In genomic region chr5:171102877-171103610, GRCh38 we compare ENCODE assay signal across 18 cellular contexts.
A peak's percentile ranks its signal among the peaks of the same experiment; 100 is the strongest.
DNase-seq lines count a peak whose midpoint lies in the region; ATAC-seq and TF ChIP-seq lines count a peak whose summit lies in the region.
"Had no signal": no experiment of that assay in that cellular context is flagged by ENCODE, and none has a peak within 500 bp of the region (broad histone marks: within the 10 kb centered on the region; RNA-seq: fewer than 3 reads in every experiment).

No MANE protein-coding gene starts in this region.

- no peak overlapping the region for H3K4ac ChIP-seq in neuronal stem cell (ENCODE audit: low read length)

- ATAC-seq in left colon (no peak), GM18505 (IDR thresholded peaks at IDR 0.05; ENCODE audit: unreplicated experiment) (no peak)
- ATAC-seq: PC-3 had no signal

- no peaks in the 10 kb centered on the region for H3K79me1 ChIP-seq in neuronal stem cell (ENCODE audit: low read depth, low read length)

- H3K36me3 ChIP-seq in HUES6 (ENCODE audit: control insufficient read depth, insufficient read depth, low read length): no peaks in the 10 kb centered on the region
- no peaks in the 10 kb centered on the region for H3K36me3 ChIP-seq in iPS-18a (ENCODE audit: control insufficient read depth, low read depth, low read length)
- no peaks in the 10 kb centered on the region for H3K36me3 ChIP-seq in neuronal stem cell (replicated peaks in 1 of 2; ENCODE audit: control insufficient read depth in 2 of 2, insufficient read depth in 2 of 2, low read length in 2 of 2)
- H3K36me3 ChIP-seq in H7 (replicated peaks; ENCODE audit: control insufficient read depth, insufficient read depth, low read length): no peaks in the 10 kb centered on the region

- no peak overlapping the region for H3K18ac ChIP-seq in neuronal stem cell (ENCODE audit: low read length)

- H3K9ac ChIP-seq in HUES6 (ENCODE audit: low read length) (peak overlapping the region; percentile 32), iPS-18a (ENCODE audit: low read length) (no peak overlapping the region), neuronal stem cell (ENCODE audit: low read depth, low read length, poor library complexity) (no peak overlapping the region)

- no peak overlapping the region for H3K14ac ChIP-seq in neuronal stem cell (ENCODE audit: low read length)

- DNase-seq in ecto neural progenitor cell (ENCODE audit: low spot score) (peak; percentile 44), neuronal stem cell (ENCODE audit: low spot score) (no peak), left colon (no peak), H7 (no peak)
- DNase-seq: DMS79, HCEC 1CT, KG1, NCI-H1105 treated with DMSO at 0.1 percent for 48 hours, NCI-H1694, NCI-H2081 treated with DMSO at 0.1 percent for 48 hours, NCI-H510A treated with DMSO at 0.1 percent for 48 hours, NCI-H82, PC-3, SIG-M5 had no signal

- no peak overlapping the region for H4K91ac ChIP-seq in neuronal stem cell (ENCODE audit: low read depth, low read length, poor library complexity)

- H3K4me1 ChIP-seq in HUES6 (ENCODE audit: control insufficient read depth, insufficient read depth, low read length) (no peaks in the 10 kb centered on the region), iPS-18a (ENCODE audit: control insufficient read depth, low read depth, low read length) (peaks cover 12% of the 10 kb centered on the region), neuronal stem cell (ENCODE audit: control insufficient read depth in 2 of 2, insufficient read depth in 1 of 2, low read depth in 1 of 2, low read length in 2 of 2) (no peaks in the 10 kb centered on the region)

- intact Hi-C loops in left colon (cut with DNase I, micrococcal nuclease): no loop called here

- H2BK12ac ChIP-seq in neuronal stem cell (ENCODE audit: low read length): no peak overlapping the region

- H2BK15ac ChIP-seq in neuronal stem cell (ENCODE audit: low read length): no peak overlapping the region

- H4K8ac ChIP-seq in neuronal stem cell (ENCODE audit: low read depth, low read length): no peak overlapping the region

- H2AFZ ChIP-seq in neuronal stem cell (ENCODE audit: low read length): no peak overlapping the region

- no peak overlapping the region for H3K4me2 ChIP-seq in neuronal stem cell (ENCODE audit: insufficient read depth, low read length, poor library complexity, severe bottlenecking)

- H3K4me3 ChIP-seq in HUES6 (ENCODE audit: low read depth, low read length): no peak overlapping the region
- H3K4me3 ChIP-seq in iPS-18a (ENCODE audit: low read length): peak overlapping the region; percentile 21
- H3K4me3 ChIP-seq in neuronal stem cell (ENCODE audit: low read length in 2 of 2): no peak overlapping the region
- H3K4me3 ChIP-seq in H7 (ENCODE audit: insufficient read depth, low read depth, low read length): no peak overlapping the region

- H2AK5ac ChIP-seq in neuronal stem cell (ENCODE audit: low read depth, low read length): peak overlapping the region; percentile 14

- H2BK5ac ChIP-seq in neuronal stem cell (ENCODE audit: low read length): no peak overlapping the region

- H3K27ac ChIP-seq in HUES6 (ENCODE audit: low read depth, low read length) (no peak overlapping the region), iPS-18a (ENCODE audit: low read length) (peak overlapping the region; percentile 47), neuronal stem cell (replicated peaks; ENCODE audit: low read length) (no peak overlapping the region)
- H3K27ac ChIP-seq: RWPE1 had no signal

- no peak overlapping the region for H3K23ac ChIP-seq in neuronal stem cell (ENCODE audit: low read depth, low read length, poor library complexity)

- no peak for TF ChIP-seq POLR2A in GM18505 (IDR thresholded peaks at IDR 0.05; ENCODE audit: borderline replicate concordance, extremely low read depth, insufficient read depth, insufficient read length)

- no peaks in the 10 kb centered on the region for H3K27me3 ChIP-seq in HUES6 (ENCODE audit: control insufficient read depth, insufficient read depth, low read length)
- H3K27me3 ChIP-seq in iPS-18a (ENCODE audit: control insufficient read depth, insufficient read depth, low read length): no peaks in the 10 kb centered on the region
- no peaks in the 10 kb centered on the region for H3K27me3 ChIP-seq in neuronal stem cell (ENCODE audit: control insufficient read depth in 3 of 3, insufficient read depth in 3 of 3, low read depth in 1 of 3, low read length in 3 of 3)
- no peaks in the 10 kb centered on the region for H3K27me3 ChIP-seq in H7 (ENCODE audit: control insufficient read depth, insufficient read depth, low read length)

- no CpG with 5 or more reads among the region's 11 CpGs for WGBS in neuronal stem cell (ENCODE audit: extremely low coverage in 2 of 2, insufficient read length in 2 of 2, insufficient replicate concordance in 1 of 2), 2 donors

- H3K9me3 ChIP-seq in HUES6 (ENCODE audit: control insufficient read depth, insufficient read depth, low read depth, low read length): no peaks in the 10 kb centered on the region
- H3K9me3 ChIP-seq in iPS-18a (ENCODE audit: control insufficient read depth, low read depth, low read length): no peaks in the 10 kb centered on the region
- H3K9me3 ChIP-seq in neuronal stem cell (replicated peaks in 1 of 2; ENCODE audit: control insufficient read depth in 2 of 2, insufficient read depth in 1 of 2, low read depth in 1 of 2, low read length in 2 of 2): peaks cover 0 to 1% of the 10 kb centered on the region in 2 donors

- no peak overlapping the region for H2BK120ac ChIP-seq in neuronal stem cell (ENCODE audit: low read depth, low read length)
